1 cellular context compared by ENCODE assay signal in the genomic region with DNA sequence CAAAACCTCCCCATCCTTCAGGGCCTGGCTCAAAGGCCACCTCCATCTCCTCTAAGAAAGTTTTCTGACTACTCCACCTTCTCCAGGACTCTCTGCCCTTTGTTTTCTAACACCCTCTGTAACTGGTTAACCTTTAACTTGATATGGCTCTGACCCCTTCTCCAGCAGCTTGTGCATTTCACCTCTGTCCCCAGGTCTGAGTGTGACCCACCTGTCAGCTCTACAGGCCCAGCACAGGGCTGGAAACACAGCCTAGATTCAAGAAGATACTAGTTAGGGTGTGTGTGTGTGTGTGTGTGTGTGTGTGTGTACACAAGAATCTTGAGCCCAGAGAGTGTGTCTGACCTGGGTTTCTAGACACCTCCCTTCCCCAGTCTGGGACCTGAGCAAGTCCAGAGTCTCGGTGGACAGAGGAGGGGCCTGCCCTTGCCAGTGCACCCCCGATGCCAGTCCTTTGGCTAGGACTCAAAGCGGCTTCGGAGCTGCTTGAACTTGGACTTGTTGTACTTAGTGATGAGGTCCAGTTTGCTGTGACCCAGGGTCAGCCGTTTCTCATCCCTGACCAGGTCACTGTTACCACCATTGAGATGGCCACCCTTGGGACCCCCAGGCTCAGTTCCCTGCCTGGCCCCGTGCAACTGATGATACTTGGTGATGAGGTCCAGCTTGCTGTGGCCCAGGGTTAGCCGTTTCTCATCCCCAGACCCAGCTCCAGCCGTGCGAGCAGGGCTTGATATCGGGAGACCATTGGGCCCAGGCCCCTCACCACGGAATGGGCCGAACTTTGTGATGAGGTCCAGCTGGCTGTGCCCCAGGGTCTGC.
TF ChIP-seq lines count a peak whose summit lies in the region.

No MANE protein-coding gene starts in this region.

TF ChIP-seq in HepG2, 621 proteins besides CTCF, POLR2A, EP300 and RAD21 (continued from another document and continues in another):
- TF ChIP-seq GMEB1 (CRISPR knock-in tag; IDR thresholded peaks at IDR 0.05; ENCODE audit: borderline replicate concordance): peak; percentile 27; the same call in 1 of the 2 replicates
- no peak for TF ChIP-seq ZNF543 (CRISPR knock-in tag; IDR thresholded peaks at IDR 0.05)
- no peak for TF ChIP-seq NFE2L2 (IDR thresholded peaks at IDR 0.05; ENCODE audit: low read length)
- no peak for TF ChIP-seq ZNF878 (CRISPR knock-in tag; IDR thresholded peaks at IDR 0.05)
- peak; percentile 35; the same call in 1 of the 2 replicates for TF ChIP-seq CCDC6 (CRISPR knock-in tag; IDR thresholded peaks at IDR 0.05)
- TF ChIP-seq XBP1 (CRISPR knock-in tag; IDR thresholded peaks at IDR 0.05): no peak
- no peak for TF ChIP-seq SNRNP70 (IDR thresholded peaks at IDR 0.05; ENCODE audit: low read depth, low read length)
- TF ChIP-seq ZBTB8A (CRISPR knock-in tag; IDR thresholded peaks at IDR 0.05; ENCODE audit: borderline replicate concordance, low read depth): no peak
- no peak for TF ChIP-seq ARNT2 (CRISPR knock-in tag; IDR thresholded peaks at IDR 0.05; ENCODE audit: low read depth)
- TF ChIP-seq FOXM1 (CRISPR knock-in tag; IDR thresholded peaks at IDR 0.05): no peak
- TF ChIP-seq CHD4 (IDR thresholded peaks at IDR 0.05; ENCODE audit: borderline replicate concordance, low read length): 0 out of 2 replicates have a peak, but pooled peaks have one; percentile 27
- 0 out of 2 replicates have a peak, but pooled peaks have one; percentile 67 for TF ChIP-seq AKAP8 (CRISPR knock-in tag; IDR thresholded peaks at IDR 0.05)
- TF ChIP-seq PRDM10 (CRISPR knock-in tag; IDR thresholded peaks at IDR 0.05; ENCODE audit: low read depth): peak; percentile 50; the same call in 1 of the 2 replicates
- TF ChIP-seq IRF2 (CRISPR knock-in tag; IDR thresholded peaks at IDR 0.05): 0 out of 2 replicates have a peak, but pooled peaks have one; percentile 20
- no peak for TF ChIP-seq MAFG (CRISPR knock-in tag; IDR thresholded peaks at IDR 0.05)
- TF ChIP-seq RFX1 (IDR thresholded peaks at IDR 0.05): no peak
- no peak for TF ChIP-seq MXD4 (CRISPR knock-in tag; IDR thresholded peaks at IDR 0.05)
- TF ChIP-seq PHF5A (CRISPR knock-in tag; IDR thresholded peaks at IDR 0.05; ENCODE audit: low read depth, unreplicated experiment): no peak
- TF ChIP-seq, protein P1, sequence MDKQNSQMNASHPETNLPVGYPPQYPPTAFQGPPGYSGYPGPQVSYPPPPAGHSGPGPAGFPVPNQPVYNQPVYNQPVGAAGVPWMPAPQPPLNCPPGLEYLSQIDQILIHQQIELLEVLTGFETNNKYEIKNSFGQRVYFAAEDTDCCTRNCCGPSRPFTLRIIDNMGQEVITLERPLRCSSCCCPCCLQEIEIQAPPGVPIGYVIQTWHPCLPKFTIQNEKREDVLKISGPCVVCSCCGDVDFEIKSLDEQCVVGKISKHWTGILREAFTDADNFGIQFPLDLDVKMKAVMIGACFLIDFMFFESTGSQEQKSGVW (CRISPR knock-in tag; IDR thresholded peaks at IDR 0.05; ENCODE audit: borderline replicate concordance): no peak
- TF ChIP-seq KDM3A (CRISPR knock-in tag; IDR thresholded peaks at IDR 0.05; ENCODE audit: low read depth): no peak
- TF ChIP-seq, protein P2, sequence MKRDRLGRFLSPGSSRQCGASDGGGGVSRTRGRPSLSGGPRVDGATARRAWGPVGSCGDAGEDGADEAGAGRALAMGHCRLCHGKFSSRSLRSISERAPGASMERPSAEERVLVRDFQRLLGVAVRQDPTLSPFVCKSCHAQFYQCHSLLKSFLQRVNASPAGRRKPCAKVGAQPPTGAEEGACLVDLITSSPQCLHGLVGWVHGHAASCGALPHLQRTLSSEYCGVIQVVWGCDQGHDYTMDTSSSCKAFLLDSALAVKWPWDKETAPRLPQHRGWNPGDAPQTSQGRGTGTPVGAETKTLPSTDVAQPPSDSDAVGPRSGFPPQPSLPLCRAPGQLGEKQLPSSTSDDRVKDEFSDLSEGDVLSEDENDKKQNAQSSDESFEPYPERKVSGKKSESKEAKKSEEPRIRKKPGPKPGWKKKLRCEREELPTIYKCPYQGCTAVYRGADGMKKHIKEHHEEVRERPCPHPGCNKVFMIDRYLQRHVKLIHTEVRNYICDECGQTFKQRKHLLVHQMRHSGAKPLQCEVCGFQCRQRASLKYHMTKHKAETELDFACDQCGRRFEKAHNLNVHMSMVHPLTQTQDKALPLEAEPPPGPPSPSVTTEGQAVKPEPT (CRISPR knock-in tag; IDR thresholded peaks at IDR 0.05; ENCODE audit: low read depth): no peak
- TF ChIP-seq SIN3B (IDR thresholded peaks at IDR 0.05; ENCODE audit: low read length): no peak
- peak; percentile 56; the same call in 1 of the 2 replicates for TF ChIP-seq ZNF614 (CRISPR knock-in tag; IDR thresholded peaks at IDR 0.05; ENCODE audit: borderline replicate concordance)
- TF ChIP-seq, protein P3, sequence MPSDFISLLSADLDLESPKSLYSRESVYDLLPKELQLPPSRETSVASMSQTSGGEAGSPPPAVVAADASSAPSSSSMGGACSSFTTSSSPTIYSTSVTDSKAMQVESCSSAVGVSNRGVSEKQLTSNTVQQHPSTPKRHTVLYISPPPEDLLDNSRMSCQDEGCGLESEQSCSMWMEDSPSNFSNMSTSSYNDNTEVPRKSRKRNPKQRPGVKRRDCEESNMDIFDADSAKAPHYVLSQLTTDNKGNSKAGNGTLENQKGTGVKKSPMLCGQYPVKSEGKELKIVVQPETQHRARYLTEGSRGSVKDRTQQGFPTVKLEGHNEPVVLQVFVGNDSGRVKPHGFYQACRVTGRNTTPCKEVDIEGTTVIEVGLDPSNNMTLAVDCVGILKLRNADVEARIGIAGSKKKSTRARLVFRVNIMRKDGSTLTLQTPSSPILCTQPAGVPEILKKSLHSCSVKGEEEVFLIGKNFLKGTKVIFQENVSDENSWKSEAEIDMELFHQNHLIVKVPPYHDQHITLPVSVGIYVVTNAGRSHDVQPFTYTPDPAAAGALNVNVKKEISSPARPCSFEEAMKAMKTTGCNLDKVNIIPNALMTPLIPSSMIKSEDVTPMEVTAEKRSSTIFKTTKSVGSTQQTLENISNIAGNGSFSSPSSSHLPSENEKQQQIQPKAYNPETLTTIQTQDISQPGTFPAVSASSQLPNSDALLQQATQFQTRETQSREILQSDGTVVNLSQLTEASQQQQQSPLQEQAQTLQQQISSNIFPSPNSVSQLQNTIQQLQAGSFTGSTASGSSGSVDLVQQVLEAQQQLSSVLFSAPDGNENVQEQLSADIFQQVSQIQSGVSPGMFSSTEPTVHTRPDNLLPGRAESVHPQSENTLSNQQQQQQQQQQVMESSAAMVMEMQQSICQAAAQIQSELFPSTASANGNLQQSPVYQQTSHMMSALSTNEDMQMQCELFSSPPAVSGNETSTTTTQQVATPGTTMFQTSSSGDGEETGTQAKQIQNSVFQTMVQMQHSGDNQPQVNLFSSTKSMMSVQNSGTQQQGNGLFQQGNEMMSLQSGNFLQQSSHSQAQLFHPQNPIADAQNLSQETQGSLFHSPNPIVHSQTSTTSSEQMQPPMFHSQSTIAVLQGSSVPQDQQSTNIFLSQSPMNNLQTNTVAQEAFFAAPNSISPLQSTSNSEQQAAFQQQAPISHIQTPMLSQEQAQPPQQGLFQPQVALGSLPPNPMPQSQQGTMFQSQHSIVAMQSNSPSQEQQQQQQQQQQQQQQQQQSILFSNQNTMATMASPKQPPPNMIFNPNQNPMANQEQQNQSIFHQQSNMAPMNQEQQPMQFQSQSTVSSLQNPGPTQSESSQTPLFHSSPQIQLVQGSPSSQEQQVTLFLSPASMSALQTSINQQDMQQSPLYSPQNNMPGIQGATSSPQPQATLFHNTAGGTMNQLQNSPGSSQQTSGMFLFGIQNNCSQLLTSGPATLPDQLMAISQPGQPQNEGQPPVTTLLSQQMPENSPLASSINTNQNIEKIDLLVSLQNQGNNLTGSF (CRISPR knock-in tag; IDR thresholded peaks at IDR 0.05): no peak
- no peak for TF ChIP-seq KLF12 (CRISPR knock-in tag; IDR thresholded peaks at IDR 0.05; ENCODE audit: borderline replicate concordance)
- TF ChIP-seq NAIF1 (CRISPR knock-in tag; IDR thresholded peaks at IDR 0.05; ENCODE audit: borderline replicate concordance): no peak
- TF ChIP-seq NKX3-1 (CRISPR knock-in tag; IDR thresholded peaks at IDR 0.05): no peak
- TF ChIP-seq, protein P4, sequence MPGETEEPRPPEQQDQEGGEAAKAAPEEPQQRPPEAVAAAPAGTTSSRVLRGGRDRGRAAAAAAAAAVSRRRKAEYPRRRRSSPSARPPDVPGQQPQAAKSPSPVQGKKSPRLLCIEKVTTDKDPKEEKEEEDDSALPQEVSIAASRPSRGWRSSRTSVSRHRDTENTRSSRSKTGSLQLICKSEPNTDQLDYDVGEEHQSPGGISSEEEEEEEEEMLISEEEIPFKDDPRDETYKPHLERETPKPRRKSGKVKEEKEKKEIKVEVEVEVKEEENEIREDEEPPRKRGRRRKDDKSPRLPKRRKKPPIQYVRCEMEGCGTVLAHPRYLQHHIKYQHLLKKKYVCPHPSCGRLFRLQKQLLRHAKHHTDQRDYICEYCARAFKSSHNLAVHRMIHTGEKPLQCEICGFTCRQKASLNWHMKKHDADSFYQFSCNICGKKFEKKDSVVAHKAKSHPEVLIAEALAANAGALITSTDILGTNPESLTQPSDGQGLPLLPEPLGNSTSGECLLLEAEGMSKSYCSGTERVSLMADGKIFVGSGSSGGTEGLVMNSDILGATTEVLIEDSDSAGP (CRISPR knock-in tag; IDR thresholded peaks at IDR 0.05; ENCODE audit: borderline replicate concordance): 0 out of 2 replicates have a peak, but pooled peaks have one; percentile 56
- no peak for TF ChIP-seq CREB1 (IDR thresholded peaks at IDR 0.05)
- TF ChIP-seq CREB1 (CRISPR knock-in tag; IDR thresholded peaks at IDR 0.05): no peak
- no peak for TF ChIP-seq ZNF569 (CRISPR knock-in tag; IDR thresholded peaks at IDR 0.05; ENCODE audit: borderline replicate concordance)
- TF ChIP-seq ZFX (CRISPR knock-in tag; IDR thresholded peaks at IDR 0.05; ENCODE audit: low read depth): peak; percentile 87
- TF ChIP-seq ZNF879 (CRISPR knock-in tag; IDR thresholded peaks at IDR 0.05): no peak
- TF ChIP-seq ZNF781 (CRISPR knock-in tag; IDR thresholded peaks at IDR 0.05; ENCODE audit: borderline replicate concordance, not compliant biosample characterization): peak; percentile 83
- no peak for TF ChIP-seq CHCHD3 (CRISPR knock-in tag; IDR thresholded peaks at IDR 0.05)
- TF ChIP-seq ATM (IDR thresholded peaks at IDR 0.05; ENCODE audit: borderline replicate concordance): no peak
- TF ChIP-seq ZNF761 (CRISPR knock-in tag; conservative IDR thresholded peaks at IDR 0.05): no peak
- peak; percentile 31; the same call in 1 of the 2 replicates for TF ChIP-seq SMC3 (IDR thresholded peaks at IDR 0.05; ENCODE audit: low read length)
- peak; percentile 83 for TF ChIP-seq KDM2A (CRISPR knock-in tag; IDR thresholded peaks at IDR 0.05; ENCODE audit: borderline replicate concordance, low read depth)
- TF ChIP-seq, protein P5, sequence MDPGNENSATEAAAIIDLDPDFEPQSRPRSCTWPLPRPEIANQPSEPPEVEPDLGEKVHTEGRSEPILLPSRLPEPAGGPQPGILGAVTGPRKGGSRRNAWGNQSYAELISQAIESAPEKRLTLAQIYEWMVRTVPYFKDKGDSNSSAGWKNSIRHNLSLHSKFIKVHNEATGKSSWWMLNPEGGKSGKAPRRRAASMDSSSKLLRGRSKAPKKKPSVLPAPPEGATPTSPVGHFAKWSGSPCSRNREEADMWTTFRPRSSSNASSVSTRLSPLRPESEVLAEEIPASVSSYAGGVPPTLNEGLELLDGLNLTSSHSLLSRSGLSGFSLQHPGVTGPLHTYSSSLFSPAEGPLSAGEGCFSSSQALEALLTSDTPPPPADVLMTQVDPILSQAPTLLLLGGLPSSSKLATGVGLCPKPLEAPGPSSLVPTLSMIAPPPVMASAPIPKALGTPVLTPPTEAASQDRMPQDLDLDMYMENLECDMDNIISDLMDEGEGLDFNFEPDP (CRISPR knock-in tag; conservative IDR thresholded peaks at IDR 0.05): peak; percentile 96; the same call in 1 of the 2 replicates
- TF ChIP-seq ZNF709 (CRISPR knock-in tag; IDR thresholded peaks at IDR 0.05): peak; percentile 17; the same call in 1 of the 2 replicates
- no peak for TF ChIP-seq MNT (IDR thresholded peaks at IDR 0.05)
